26 cellular contexts compared by ENCODE assay signal in the genomic region with DNA sequence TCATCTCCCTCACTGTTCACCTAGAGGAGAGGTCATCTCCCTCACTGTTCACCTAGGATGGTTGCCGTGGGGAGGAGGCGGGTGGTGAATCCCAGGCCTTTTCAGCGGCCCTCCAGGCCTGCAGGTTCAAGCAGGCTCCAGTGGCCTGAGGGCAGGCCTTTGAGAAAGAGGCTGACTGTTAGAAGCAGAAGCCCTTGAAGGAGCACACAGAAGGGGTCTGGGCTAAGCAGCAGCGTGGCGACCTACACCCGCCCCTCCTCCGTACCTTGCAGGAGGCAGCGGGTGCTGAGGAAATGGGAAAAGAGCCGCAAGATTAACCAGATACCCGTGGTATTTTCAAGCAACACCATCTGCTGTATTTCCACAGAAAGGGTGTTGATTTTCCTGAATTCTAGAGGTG.
A peak's percentile ranks its signal among the peaks of the same experiment; 100 is the strongest.
DNase-seq lines count a peak whose midpoint lies in the region; ATAC-seq and TF ChIP-seq lines count a peak whose summit lies in the region.
"Had no signal": no experiment of that assay in that cellular context is flagged by ENCODE, and none has a peak within 500 bp of the region (broad histone marks: within the 10 kb centered on the region; RNA-seq: fewer than 3 reads in every experiment).

No MANE protein-coding gene starts in this region.

- no CpG with 5 or more reads among the region's 10 CpGs for WGBS in mesendoderm (ENCODE audit: extremely low coverage, insufficient coverage, low lambda C conversion rate)

- H3K9ac ChIP-seq in DND-41 (ENCODE audit: low read depth, low read length) (no peak overlapping the region), mesendoderm (ENCODE audit: low read length) (no peak overlapping the region)
- H3K9ac ChIP-seq: BLaER1 treated with 17β-estradiol and CSF1 and Interleukin-3, amounts not matched to agents 10 nM and 100 nM; KMS-11 had no signal

- peaks cover 28% of the 10 kb centered on the region for H3K4me1 ChIP-seq in DND-41 (ENCODE audit: insufficient read depth, low read length)
- peaks cover 7% of the 10 kb centered on the region for H3K4me1 ChIP-seq in mesendoderm (ENCODE audit: control insufficient read depth, low read depth, low read length)
- H3K4me1 ChIP-seq: A549 had no signal

- no peak overlapping the region for H2AK5ac ChIP-seq in mesendoderm (ENCODE audit: low read length)

- H2BK120ac ChIP-seq in mesendoderm (ENCODE audit: low read depth, low read length), result no peak overlapping the region

- no peak for TF ChIP-seq CTCF in DND-41 (IDR thresholded peaks at IDR 0.05; ENCODE audit: borderline replicate concordance, extremely low read depth, low read length, poor library complexity, severe bottlenecking)

- H4K8ac ChIP-seq in mesendoderm (ENCODE audit: low read depth, low read length), result no peak overlapping the region

- H3K27me3 ChIP-seq in DND-41 (ENCODE audit: insufficient read depth, low read length, poor library complexity), result no peaks in the 10 kb centered on the region
- no peaks in the 10 kb centered on the region for H3K27me3 ChIP-seq in mesendoderm (ENCODE audit: insufficient read depth, low read length, poor library complexity)
- H3K27me3 ChIP-seq: BLaER1 treated with 17β-estradiol and CSF1 and Interleukin-3, amounts not matched to agents 10 nM and 100 nM had no signal

- H3K4me2 ChIP-seq in DND-41 (ENCODE audit: insufficient read depth, low read length) (peak overlapping the region; percentile 34; the same call in 1 of the 2 replicates), mesendoderm (ENCODE audit: low read length) (no peak overlapping the region)
- H3K4me2 ChIP-seq: A549; BLaER1 treated with 17β-estradiol and CSF1 and Interleukin-3, amounts not matched to agents 10 nM and 100 nM; KMS-11 had no signal

- H3K27ac ChIP-seq in DND-41 (ENCODE audit: low read length) (no peak overlapping the region), mesendoderm (ENCODE audit: low read depth, low read length) (no peak overlapping the region)
- H3K27ac ChIP-seq: A549; BLaER1 treated with 17β-estradiol and CSF1 and Interleukin-3, amounts not matched to agents 10 nM and 100 nM; HL-60; KMS-11; SK-N-MC had no signal

- no peak overlapping the region for H3K4ac ChIP-seq in mesendoderm (ENCODE audit: low read depth, low read length)

- no peak overlapping the region for H2BK5ac ChIP-seq in mesendoderm (ENCODE audit: low read length)

- H3K79me2 ChIP-seq in DND-41 (ENCODE audit: insufficient read depth, low read length) (no peaks in the 10 kb centered on the region), mesendoderm (ENCODE audit: control insufficient read depth, insufficient read depth, low read length) (no peaks in the 10 kb centered on the region)

- H3K4me3 ChIP-seq in DND-41 (ENCODE audit: low read depth in 1 of 2, low read length in 2 of 2) (no peak overlapping the region), mesendoderm (ENCODE audit: low read length) (no peak overlapping the region)
- H3K4me3 ChIP-seq: A549; BLaER1 treated with 17β-estradiol and CSF1 and Interleukin-3, amounts not matched to agents 10 nM and 100 nM; SK-N-MC had no signal

- peak; percentile 74 for ATAC-seq in DND-41 (ENCODE audit: insufficient read depth, low read depth)
- no peak for ATAC-seq in HG03159 (IDR thresholded peaks at IDR 0.05; ENCODE audit: unreplicated experiment)
- ATAC-seq in GM18858 (IDR thresholded peaks at IDR 0.05; ENCODE audit: unreplicated experiment), result no peak
- ATAC-seq: A549, HCT116 had no signal

- no peak overlapping the region for H2AFZ ChIP-seq in DND-41 (ENCODE audit: low read depth, low read length)

- H3K18ac ChIP-seq in mesendoderm (ENCODE audit: low read length), result no peak overlapping the region

- peak; percentile 50 for DNase-seq in DND-41
- DNase-seq in G401 (ENCODE audit: low spot score), result peak; percentile 13
- DNase-seq in amniotic epithelial cell (ENCODE audit: low read depth), result peak; percentile 47
- DNase-seq in mesendoderm, result peak; percentile 19
- DNase-seq in iPS-NIHi7 (ENCODE audit: extremely low spot score), result no peak
- DNase-seq: AML-193; CD4-positive, alpha-beta T cell; COR-L47; DMS79; MM.1S; NCI-H1048; NCI-H1417; NCI-H187; NCI-H2081 treated with DMSO at 0.1 percent for 48 hours; NCI-H446 treated with DMSO at 0.1 percent for 48 hours; NCI-H526; RPMI8226; SHP77 had no signal

- H3K9me3 ChIP-seq in DND-41 (ENCODE audit: insufficient read depth, low read length, severe bottlenecking), result no peaks in the 10 kb centered on the region
- H3K9me3 ChIP-seq: A549 had no signal

- H4K20me1 ChIP-seq in DND-41 (ENCODE audit: insufficient read depth, low read length), result no peaks in the 10 kb centered on the region
- H4K20me1 ChIP-seq: BLaER1 treated with 17β-estradiol and CSF1 and Interleukin-3, amounts not matched to agents 10 nM and 100 nM had no signal

- no peaks in the 10 kb centered on the region for H3K79me1 ChIP-seq in mesendoderm (ENCODE audit: low read length)

- H3K23ac ChIP-seq in mesendoderm (ENCODE audit: low read length), result no peak overlapping the region

- H2BK15ac ChIP-seq in mesendoderm (replicated peaks; ENCODE audit: low read depth), result no peak overlapping the region

- H4K5ac ChIP-seq in mesendoderm (ENCODE audit: low read length), result no peak overlapping the region

- H3K36me3 ChIP-seq in DND-41 (ENCODE audit: insufficient read depth, low read length), result no peaks in the 10 kb centered on the region
- no peaks in the 10 kb centered on the region for H3K36me3 ChIP-seq in mesendoderm (ENCODE audit: control insufficient read depth, insufficient read depth, low read length)
- H3K36me3 ChIP-seq: BLaER1 treated with 17β-estradiol and CSF1 and Interleukin-3, amounts not matched to agents 10 nM and 100 nM had no signal

- no peak overlapping the region for H3K56ac ChIP-seq in mesendoderm (ENCODE audit: low read length)

- in situ Hi-C loops in G401 (cut with HindIII; ENCODE audit: low sequenced_read_pairs), result no loop called here
